ENCODE assay signal across 1 cellular context in genomic region chr2:13522096-13522495, GRCh38.
TF ChIP-seq lines count a peak whose summit lies in the region.

No MANE protein-coding gene starts in this region.

TF ChIP-seq in GM12878, 131 proteins besides CTCF, POLR2A, EP300 and RAD21 (continued from another document):
- no peak for TF ChIP-seq PBX3 (IDR thresholded peaks at IDR 0.05; ENCODE audit: insufficient replicate concordance, low read depth, low read length)
TF ChIP-seq in GM12878: peak in this region for 3.
